Comparison of ENCODE assay signal across 17 cellular contexts in genomic region chr19:16671652-16672274, GRCh38. TPM values are rescaled to one million over a fixed set of nuclear protein-coding genes. Genes with fewer than 3 reads are reported as not detected.
"Had no signal": no experiment of that assay in that cellular context is flagged by ENCODE, and none has a peak within 500 bp of the region (broad histone marks: within the 10 kb centered on the region; RNA-seq: fewer than 3 reads in every experiment).

No MANE protein-coding gene starts in this region.

- H3K27ac Mint-ChIP-seq: activated naive CD8-positive, alpha-beta T cell treated with anti-CD3 and anti-CD28 coated beads, Interleukin-2, amount 10 ng/mL, durations not matched to agents 7 days and 5 days; effector memory CD8-positive, alpha-beta T cell; immature natural killer cell; naive thymus-derived CD8-positive, alpha-beta T cell; stimulated activated naive CD8-positive, alpha-beta T cell treated with anti-CD3 and anti-CD28 coated beads, Interleukin-15, amount 100 ng/mL, for 72 hours had no signal

- H3K4me3 ChIP-seq: lung, prostate gland had no signal

- ATAC-seq: activated CD4-positive, CD25-positive, alpha-beta regulatory T cell treated with anti-CD3 and anti-CD28 coated beads, Interleukin-2, amount 50 U/mL, for 24 hours; effector memory CD8-positive, alpha-beta T cell; foreskin keratinocyte; naive thymus-derived CD8-positive, alpha-beta T cell; sciatic nerve; stimulated activated naive CD8-positive, alpha-beta T cell treated with anti-CD3 and anti-CD28 coated beads, Interleukin-15, amount 100 ng/mL, for 72 hours had no signal

- H3K27ac ChIP-seq: brain microvascular endothelial cell, foreskin keratinocyte, prostate gland had no signal

- DNase-seq: activated CD4-positive, alpha-beta T cell treated with anti-CD3 and anti-CD28 coated beads, Interleukin-2, amount 50 U/mL, for 1 hour; activated CD8-positive, alpha-beta memory T cell treated with anti-CD3 and anti-CD28 coated beads for 24 hours; activated naive CD8-positive, alpha-beta T cell treated with anti-CD3 and anti-CD28 coated beads, Interleukin-2, amount 10 ng/mL, durations not matched to agents 7 days and 5 days; brain microvascular endothelial cell; dermis blood vessel endothelial cell; effector memory CD8-positive, alpha-beta T cell; foreskin keratinocyte; immature natural killer cell; naive thymus-derived CD8-positive, alpha-beta T cell; occipital lobe; stimulated activated CD4-positive, alpha-beta T cell treated with anti-CD3 and anti-CD28 coated beads, Interleukin-1b, Interleukin-23, amount 100 ng/mL, for 48 hours; stimulated activated naive CD8-positive, alpha-beta T cell treated with anti-CD3 and anti-CD28 coated beads, Interleukin-15, amount 100 ng/mL, for 72 hours; T-helper 9 cell had no signal

- H3K4me1 Mint-ChIP-seq: activated naive CD8-positive, alpha-beta T cell treated with anti-CD3 and anti-CD28 coated beads, Interleukin-2, amount 10 ng/mL, durations not matched to agents 7 days and 5 days; immature natural killer cell; stimulated activated naive CD8-positive, alpha-beta T cell treated with anti-CD3 and anti-CD28 coated beads, Interleukin-15, amount 100 ng/mL, for 72 hours had no signal

- H3K9me3 Mint-ChIP-seq: activated naive CD8-positive, alpha-beta T cell treated with anti-CD3 and anti-CD28 coated beads, Interleukin-2, amount 10 ng/mL, durations not matched to agents 7 days and 5 days; effector memory CD8-positive, alpha-beta T cell; immature natural killer cell; naive thymus-derived CD8-positive, alpha-beta T cell; stimulated activated naive CD8-positive, alpha-beta T cell treated with anti-CD3 and anti-CD28 coated beads, Interleukin-15, amount 100 ng/mL, for 72 hours had no signal

- H3K36me3 Mint-ChIP-seq: activated naive CD8-positive, alpha-beta T cell treated with anti-CD3 and anti-CD28 coated beads, Interleukin-2, amount 10 ng/mL, durations not matched to agents 7 days and 5 days; immature natural killer cell; naive thymus-derived CD8-positive, alpha-beta T cell had no signal

- H3K27me3 ChIP-seq: brain microvascular endothelial cell, foreskin keratinocyte had no signal

- H3K36me3 ChIP-seq: brain microvascular endothelial cell, prostate gland had no signal

- H3K4me1 ChIP-seq: foreskin keratinocyte, prostate gland had no signal

- H3K27me3 Mint-ChIP-seq: activated naive CD8-positive, alpha-beta T cell treated with anti-CD3 and anti-CD28 coated beads, Interleukin-2, amount 10 ng/mL, durations not matched to agents 7 days and 5 days; naive thymus-derived CD8-positive, alpha-beta T cell; stimulated activated naive CD8-positive, alpha-beta T cell treated with anti-CD3 and anti-CD28 coated beads, Interleukin-15, amount 100 ng/mL, for 72 hours had no signal

- H3K4me3 Mint-ChIP-seq: activated naive CD8-positive, alpha-beta T cell treated with anti-CD3 and anti-CD28 coated beads, Interleukin-2, amount 10 ng/mL, durations not matched to agents 7 days and 5 days; effector memory CD8-positive, alpha-beta T cell; immature natural killer cell; naive thymus-derived CD8-positive, alpha-beta T cell; stimulated activated naive CD8-positive, alpha-beta T cell treated with anti-CD3 and anti-CD28 coated beads, Interleukin-15, amount 100 ng/mL, for 72 hours had no signal

- H3K9me3 ChIP-seq: prostate gland had no signal

RNA-seq across cellular contexts. Expression of gene NWD1, which starts 47.9 kb away (rescaled TPM):
- total RNA-seq: activated naive CD8-positive, alpha-beta T cell treated with anti-CD3 and anti-CD28 coated beads, Interleukin-2, amount 10 ng/mL, durations not matched to agents 7 days and 5 days; naive thymus-derived CD8-positive, alpha-beta T cell had no signal
- polyA plus RNA-seq: immature natural killer cell; naive thymus-derived CD8-positive, alpha-beta T cell had no signal
